ENCODE assay signal across 17 cellular contexts in the genomic region with DNA sequence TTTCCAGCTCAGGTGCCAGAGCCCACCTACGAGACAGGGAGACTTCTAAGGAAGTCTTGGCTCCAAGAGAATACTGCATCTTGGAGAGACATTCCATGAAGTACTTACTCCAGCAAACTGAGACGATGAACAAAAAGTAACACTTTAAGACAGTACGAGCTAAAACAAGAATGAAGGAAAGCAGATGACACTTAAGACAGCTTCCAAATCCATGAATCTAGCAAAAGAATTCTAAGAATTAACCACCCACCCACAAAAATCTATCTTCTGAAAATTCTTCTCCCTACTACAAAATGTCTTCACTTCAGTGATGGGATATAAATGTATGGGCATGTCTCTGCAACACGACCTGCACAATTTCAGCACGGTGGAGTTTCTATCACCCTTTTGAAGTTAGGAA.
"Had no signal": no experiment of that assay in that cellular context is flagged by ENCODE, and none has a peak within 500 bp of the region (broad histone marks: within the 10 kb centered on the region; RNA-seq: fewer than 3 reads in every experiment).

No MANE protein-coding gene starts in this region.

- H3K4me1 ChIP-seq: transverse colon had no signal

- H3K4me1 Mint-ChIP-seq: activated CD8-positive, alpha-beta memory T cell treated with anti-CD3 and anti-CD28 coated beads, Interleukin-2, amount 10 ng/mL, durations not matched to agents 7 days and 5 days; activated naive CD8-positive, alpha-beta T cell treated with anti-CD3 and anti-CD28 coated beads, Interleukin-2, amount 10 ng/mL, durations not matched to agents 7 days and 5 days; naive thymus-derived CD8-positive, alpha-beta T cell had no signal

- ATAC-seq: activated CD8-positive, alpha-beta memory T cell treated with anti-CD3 and anti-CD28 coated beads, Interleukin-2, amount 10 ng/mL, durations not matched to agents 7 days and 5 days; activated T-cell treated with anti-CD3 and anti-CD28 coated beads, Interleukin-2, amount 50 U/mL, for 4 hours; heart right ventricle; left ventricle myocardium superior; naive thymus-derived CD8-positive, alpha-beta T cell; right cardiac atrium; stimulated activated memory B cell treated with anti-CD40 and anti-IgM and Interleukin-4, amounts not matched to agents 10 μg/mL and 1 μg/mL and 100 μg/mL, for 72 hours had no signal

- H3K27me3 ChIP-seq: esophagus squamous epithelium, heart right ventricle, neutrophil, transverse colon had no signal

- H3K36me3 Mint-ChIP-seq: activated CD8-positive, alpha-beta memory T cell treated with anti-CD3 and anti-CD28 coated beads, Interleukin-2, amount 10 ng/mL, durations not matched to agents 7 days and 5 days; activated naive CD8-positive, alpha-beta T cell treated with anti-CD3 and anti-CD28 coated beads, Interleukin-2, amount 10 ng/mL, durations not matched to agents 7 days and 5 days; naive thymus-derived CD8-positive, alpha-beta T cell had no signal

- H3K9me3 ChIP-seq: esophagus squamous epithelium, heart right ventricle, neutrophil, transverse colon had no signal

- H3K4me3 ChIP-seq: esophagus squamous epithelium, heart right ventricle, transverse colon had no signal

- H3K9me3 Mint-ChIP-seq: activated naive CD8-positive, alpha-beta T cell treated with anti-CD3 and anti-CD28 coated beads, Interleukin-2, amount 10 ng/mL, durations not matched to agents 7 days and 5 days; activated T-cell treated with anti-CD3 and anti-CD28 coated beads, Interleukin-2, amount 50 U/mL, for 4 hours; naive thymus-derived CD8-positive, alpha-beta T cell; stimulated activated memory B cell treated with anti-CD40 and anti-IgM and Interleukin-4, amounts not matched to agents 10 μg/mL and 1 μg/mL and 100 μg/mL, for 72 hours had no signal

- H3K27ac Mint-ChIP-seq: activated CD8-positive, alpha-beta memory T cell treated with anti-CD3 and anti-CD28 coated beads, Interleukin-2, amount 10 ng/mL, durations not matched to agents 7 days and 5 days; activated naive CD8-positive, alpha-beta T cell treated with anti-CD3 and anti-CD28 coated beads, Interleukin-2, amount 10 ng/mL, durations not matched to agents 7 days and 5 days; naive thymus-derived CD8-positive, alpha-beta T cell; stimulated activated memory B cell treated with anti-CD40 and anti-IgM and Interleukin-4, amounts not matched to agents 10 μg/mL and 1 μg/mL and 100 μg/mL, for 72 hours had no signal

- FAIRE-seq: colon, frontal cortex had no signal

- H3K36me3 ChIP-seq: neutrophil had no signal

- H3K4me3 Mint-ChIP-seq: activated CD8-positive, alpha-beta memory T cell treated with anti-CD3 and anti-CD28 coated beads, Interleukin-2, amount 10 ng/mL, durations not matched to agents 7 days and 5 days; activated naive CD8-positive, alpha-beta T cell treated with anti-CD3 and anti-CD28 coated beads, Interleukin-2, amount 10 ng/mL, durations not matched to agents 7 days and 5 days; activated T-cell treated with anti-CD3 and anti-CD28 coated beads, Interleukin-2, amount 50 U/mL, for 4 hours; naive thymus-derived CD8-positive, alpha-beta T cell; stimulated activated memory B cell treated with anti-CD40 and anti-IgM and Interleukin-4, amounts not matched to agents 10 μg/mL and 1 μg/mL and 100 μg/mL, for 72 hours had no signal

- DNase-seq: activated CD4-positive, alpha-beta T cell treated with anti-CD3 and anti-CD28 coated beads for 1 hour; activated CD4-positive, alpha-beta T cell treated with anti-CD3 and anti-CD28 coated beads, Interleukin-2, amount 50 U/mL, for 48 hours; activated CD8-positive, alpha-beta memory T cell treated with anti-CD3 and anti-CD28 coated beads, Interleukin-2, amount 10 ng/mL, durations not matched to agents 7 days and 5 days; activated gamma-delta T cell treated with Interleukin-2 at 50 U/mL for 16 hours; activated naive CD8-positive, alpha-beta T cell treated with anti-CD3 and anti-CD28 coated beads, Interleukin-2, amount 10 ng/mL, durations not matched to agents 7 days and 5 days; activated T-cell treated with anti-CD3 and anti-CD28 coated beads, Interleukin-2, amount 50 U/mL, for 4 hours; aorta; esophagus squamous epithelium; heart right ventricle; left ventricle myocardium superior; naive thymus-derived CD8-positive, alpha-beta T cell; right cardiac atrium; transverse colon had no signal

- H3K27ac ChIP-seq: esophagus squamous epithelium, heart right ventricle, neutrophil, transverse colon had no signal

- H3K27me3 Mint-ChIP-seq: stimulated activated memory B cell treated with anti-CD40 and anti-IgM and Interleukin-4, amounts not matched to agents 10 μg/mL and 1 μg/mL and 100 μg/mL, for 72 hours had no signal
